In the genomic region with DNA sequence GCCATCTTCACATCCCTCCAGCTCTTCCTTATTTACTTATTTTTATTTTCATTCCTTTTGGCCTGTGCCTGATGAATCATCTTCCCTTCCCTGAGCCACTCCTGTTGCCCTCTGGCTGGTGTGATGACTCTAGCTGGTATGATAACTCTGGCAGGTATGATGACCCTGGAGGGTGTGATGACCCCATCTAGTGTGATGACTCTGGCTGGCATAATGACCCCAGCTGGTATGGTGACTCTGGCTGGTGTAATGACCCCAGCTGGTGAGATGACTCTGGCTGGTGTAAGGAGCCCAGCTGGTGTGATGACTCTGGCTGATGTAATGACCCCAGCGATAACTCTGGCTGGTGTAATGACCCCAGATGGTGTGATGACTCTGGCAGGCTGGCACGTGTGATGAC, we compare ENCODE assay signal across 28 cellular contexts.
"Had no signal": no experiment of that assay in that cellular context is flagged by ENCODE, and none has a peak within 500 bp of the region (broad histone marks: within the 10 kb centered on the region; RNA-seq: fewer than 3 reads in every experiment).

No MANE protein-coding gene starts in this region.

- H3K9me3 ChIP-seq: adrenal gland, ascending aorta, MG63 had no signal

- H3K36me3 Mint-ChIP-seq: activated naive CD8-positive, alpha-beta T cell treated with anti-CD3 and anti-CD28 coated beads, Interleukin-2, amount 10 ng/mL, durations not matched to agents 7 days and 5 days had no signal

- H3K27ac Mint-ChIP-seq: activated CD8-positive, alpha-beta T cell treated with anti-CD3 and anti-CD28 coated beads, Interleukin-2, amount 10 ng/mL, durations not matched to agents 7 days and 5 days; activated naive CD8-positive, alpha-beta T cell treated with anti-CD3 and anti-CD28 coated beads, Interleukin-2, amount 10 ng/mL, durations not matched to agents 7 days and 5 days; T-helper 1 cell treated with Interleukin-12 subunit alpha and Interleukin-12 subunit beta and Interleukin-4 antibody, amounts not matched to agents 30 μg/mL and 1 μg/mL, for 36 hours had no signal

- H3K4me1 Mint-ChIP-seq: activated naive CD8-positive, alpha-beta T cell treated with anti-CD3 and anti-CD28 coated beads, Interleukin-2, amount 10 ng/mL, durations not matched to agents 7 days and 5 days had no signal

- H3K4me3 ChIP-seq: adrenal gland, ascending aorta, body of pancreas, cardiac muscle cell, MG63 had no signal

- H3K27ac ChIP-seq: adrenal gland, ascending aorta, body of pancreas, cardiac muscle cell had no signal

- H3K27me3 ChIP-seq: adrenal gland, ascending aorta, body of pancreas, cardiac muscle cell, MG63 had no signal

- H3K4me1 ChIP-seq: ascending aorta, body of pancreas had no signal

- DNase-seq: activated CD4-positive, alpha-beta T cell treated with anti-CD3 and anti-CD28 coated beads for 4 hours; activated CD4-positive, alpha-beta T cell treated with anti-CD3 and anti-CD28 coated beads, Interleukin-2, amount 50 U/mL, for 4 hours; activated CD8-positive, alpha-beta memory T cell treated with anti-CD3 and anti-CD28 coated beads, Interleukin-2, amount 50 U/mL, for 48 hours; activated CD8-positive, alpha-beta T cell treated with anti-CD3 and anti-CD28 coated beads, Interleukin-2, amount 10 ng/mL, durations not matched to agents 7 days and 5 days; activated naive CD4-positive, alpha-beta T cell treated with anti-CD3 and anti-CD28 coated beads, Interleukin-2, amount 50 U/mL, for 16 hours; activated naive CD8-positive, alpha-beta T cell treated with anti-CD3 and anti-CD28 coated beads, Interleukin-2, amount 10 ng/mL, durations not matched to agents 7 days and 5 days; activated T-cell treated with anti-CD3 and anti-CD28 coated beads, Interleukin-2, amount 50 U/mL, for 1 hour; adrenal gland; body of pancreas; KG1; MG63; MV-4-11; NCI-H1092 treated with DMSO at 0.1 percent for 48 hours; NCI-H1417 treated with DMSO at 0.1 percent for 48 hours; NCI-H1694; NCI-H2029; NCI-H2107; NCI-H2171 treated with DMSO at 0.1 percent for 48 hours; NCI-H226; NCI-H526 treated with DMSO at 0.1 percent for 48 hours; NK-92 treated with Interleukin-12 subunit alpha and Interleukin-12 subunit beta, amount 100 ng/mL, for 24 hours; OCI-M1; SHP77 treated with DMSO at 0.1 percent for 48 hours had no signal

- ATAC-seq: activated CD4-positive, CD25-positive, alpha-beta regulatory T cell treated with anti-CD3 and anti-CD28 coated beads, Interleukin-2, amount 50 U/mL, for 24 hours; activated CD8-positive, alpha-beta T cell treated with anti-CD3 and anti-CD28 coated beads, Interleukin-2, amount 10 ng/mL, durations not matched to agents 7 days and 5 days; body of pancreas; Panc1 had no signal

- H3K4me3 Mint-ChIP-seq: activated CD8-positive, alpha-beta T cell treated with anti-CD3 and anti-CD28 coated beads, Interleukin-2, amount 10 ng/mL, durations not matched to agents 7 days and 5 days; activated naive CD8-positive, alpha-beta T cell treated with anti-CD3 and anti-CD28 coated beads, Interleukin-2, amount 10 ng/mL, durations not matched to agents 7 days and 5 days; T-helper 1 cell treated with Interleukin-12 subunit alpha and Interleukin-12 subunit beta and Interleukin-4 antibody, amounts not matched to agents 30 μg/mL and 1 μg/mL, for 36 hours had no signal

- H3K36me3 ChIP-seq: adrenal gland, ascending aorta, cardiac muscle cell, MG63 had no signal
